In genomic region chr1:229714964-229715603, GRCh38 we compare ENCODE assay signal across 8 cellular contexts.
DNase-seq lines count a peak whose midpoint lies in the region; ATAC-seq and TF ChIP-seq lines count a peak whose summit lies in the region.

No MANE protein-coding gene starts in this region.

- no peaks in the 10 kb centered on the region for H3K4me1 Mint-ChIP-seq in activated CD8-positive, alpha-beta memory T cell treated with anti-CD3 and anti-CD28 coated beads, Interleukin-2, amount 10 ng/mL, durations not matched to agents 7 days and 5 days

- H3K36me3 Mint-ChIP-seq in activated CD8-positive, alpha-beta memory T cell treated with anti-CD3 and anti-CD28 coated beads, Interleukin-2, amount 10 ng/mL, durations not matched to agents 7 days and 5 days = no peaks in the 10 kb centered on the region

- no peak for ATAC-seq in activated CD8-positive, alpha-beta memory T cell treated with anti-CD3 and anti-CD28 coated beads, Interleukin-2, amount 10 ng/mL, durations not matched to agents 7 days and 5 days
- no peak for ATAC-seq in HG03565 (IDR thresholded peaks at IDR 0.05; ENCODE audit: unreplicated experiment)
- no peak for ATAC-seq in HG03039 (IDR thresholded peaks at IDR 0.05; ENCODE audit: unreplicated experiment)

- H3K4me3 Mint-ChIP-seq in activated CD8-positive, alpha-beta memory T cell treated with anti-CD3 and anti-CD28 coated beads, Interleukin-2, amount 10 ng/mL, durations not matched to agents 7 days and 5 days = no peak overlapping the region

- TF ChIP-seq CTCF in 22Rv1 (IDR thresholded peaks at IDR 0.05) (peak; percentile 93), GM13977 (IDR thresholded peaks at IDR 0.05; ENCODE audit: extremely low read depth, insufficient read depth, missing control alignments) (peak; percentile 59), LNCaP clone FGC (IDR thresholded peaks at IDR 0.05; ENCODE audit: control insufficient read depth, extremely low read depth, insufficient read depth) (peak; percentile 74)

- DNase-seq in GM13977 (ENCODE audit: low spot score) (peak; percentile 36), LNCaP clone FGC (ENCODE audit: low read depth) (peak; percentile 99), kidney tubule cell (ENCODE audit: low spot score) (peak; percentile 17), posterior vena cava (ENCODE audit: low spot score) (no peak)
- peak; percentile 67 for DNase-seq in activated CD8-positive, alpha-beta memory T cell treated with anti-CD3 and anti-CD28 coated beads, Interleukin-2, amount 10 ng/mL, durations not matched to agents 7 days and 5 days

- intact Hi-C loops in posterior vena cava (cut with DNase I) = no loop called here

- H3K9me3 Mint-ChIP-seq in activated CD8-positive, alpha-beta memory T cell treated with anti-CD3 and anti-CD28 coated beads, Interleukin-2, amount 10 ng/mL, durations not matched to agents 7 days and 5 days (ENCODE audit: low read depth) = no peaks in the 10 kb centered on the region

- H3K27ac ChIP-seq in 22Rv1 = no peak overlapping the region

- peaks cover 6% of the 10 kb centered on the region for H3K27me3 Mint-ChIP-seq in activated CD8-positive, alpha-beta memory T cell treated with anti-CD3 and anti-CD28 coated beads, Interleukin-2, amount 10 ng/mL, durations not matched to agents 7 days and 5 days

- in situ Hi-C loops in GM13977 (cut with MboI; ENCODE audit: low pct_unique_long_range_greater_than_20kb, low sequenced_read_pairs, unreplicated experiment) = no loop called here

- no peak overlapping the region for H3K27ac Mint-ChIP-seq in activated CD8-positive, alpha-beta memory T cell treated with anti-CD3 and anti-CD28 coated beads, Interleukin-2, amount 10 ng/mL, durations not matched to agents 7 days and 5 days

- CTCF ChIA-PET in activated CD8-positive, alpha-beta memory T cell treated with anti-CD3 and anti-CD28 coated beads, Interleukin-2, amount 10 ng/mL, durations not matched to agents 7 days and 5 days (lab: Charles Lee) = interaction anchor here (0.6 to 1.4 kb wide), 6 partner anchors 13 to 594 kb away, joined by 3 to 6 read pairs (median 4); no protein-coding TSS in a partner anchor

- H3K4me3 ChIP-seq in LNCaP clone FGC (ENCODE audit: low read depth, low read length) = no peak overlapping the region
